Comparison of ENCODE assay signal across 25 cellular contexts in the genomic region with DNA sequence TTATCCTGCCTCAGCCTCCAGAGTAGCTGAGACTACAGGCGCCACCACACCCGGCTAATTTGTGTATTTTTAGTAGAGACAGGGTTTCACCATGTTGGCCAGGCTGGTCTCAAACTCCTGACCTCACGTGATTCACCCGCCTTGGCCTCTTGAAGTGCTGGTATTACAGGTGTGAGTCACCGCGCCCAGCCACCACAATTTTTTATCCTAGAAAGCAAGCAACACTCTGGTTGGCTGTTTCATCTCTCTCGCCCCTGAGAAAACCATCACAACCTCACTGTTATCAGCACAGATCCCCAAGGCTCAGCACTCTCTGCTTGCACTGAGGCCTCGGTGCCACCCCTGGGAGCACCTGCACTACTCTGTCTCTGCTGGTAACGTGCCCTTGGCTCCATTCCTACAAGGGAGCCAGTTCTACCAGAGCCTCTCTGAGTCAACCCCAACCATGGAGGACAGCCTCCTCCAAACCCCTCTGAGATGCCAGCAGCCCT.
DNase-seq lines count a peak whose midpoint lies in the region; ATAC-seq and TF ChIP-seq lines count a peak whose summit lies in the region.
"Had no signal": no experiment of that assay in that cellular context is flagged by ENCODE, and none has a peak within 500 bp of the region (broad histone marks: within the 10 kb centered on the region; RNA-seq: fewer than 3 reads in every experiment).

No MANE protein-coding gene starts in this region.

- no peak overlapping the region for H2AK5ac ChIP-seq in trophoblast cell (ENCODE audit: low read length)

- no peak overlapping the region for H3K23ac ChIP-seq in trophoblast cell (ENCODE audit: low read length)

- H4K91ac ChIP-seq in trophoblast cell (ENCODE audit: low read depth, low read length) = no peak overlapping the region

- no peak for ATAC-seq in psoas muscle
- ATAC-seq: activated CD4-positive, CD25-positive, alpha-beta regulatory T cell treated with anti-CD3 and anti-CD28 coated beads, Interleukin-2, amount 50 U/mL, for 24 hours; activated T-helper 17 cell treated with anti-CD3 and anti-CD28 coated beads, Interleukin-2, amount 50 U/mL, for 72 hours; left colon had no signal

- no peaks in the 10 kb centered on the region for H3K79me1 ChIP-seq in trophoblast cell (ENCODE audit: low read length)

- H3F3A ChIP-seq in MM.1S (ENCODE audit: insufficient read depth, low read length) = no peaks in the 10 kb centered on the region

- H3K9me3 ChIP-seq in MM.1S (replicated peaks; ENCODE audit: insufficient read depth, low read length) = no peaks in the 10 kb centered on the region
- H3K9me3 ChIP-seq in trophoblast cell (ENCODE audit: insufficient read depth, low read depth, low read length) = peaks cover 2% of the 10 kb centered on the region
- no peaks in the 10 kb centered on the region for H3K9me3 ChIP-seq in psoas muscle
- H3K9me3 ChIP-seq: SK-N-SH, stomach, uterus had no signal

- no peak overlapping the region for H3K4ac ChIP-seq in trophoblast cell (ENCODE audit: low read depth, low read length)

- H3K4me2 ChIP-seq in MM.1S (ENCODE audit: low read depth, low read length) (no peak overlapping the region), trophoblast cell (ENCODE audit: low read length) (no peak overlapping the region)
- H3K4me2 ChIP-seq: KMS-11, SK-N-SH had no signal

- no peaks in the 10 kb centered on the region for H3K79me2 ChIP-seq in MM.1S (ENCODE audit: low read length)
- no peaks in the 10 kb centered on the region for H3K79me2 ChIP-seq in trophoblast cell (ENCODE audit: control insufficient read depth, insufficient read depth, low read length, poor library complexity)

- no peak overlapping the region for H2BK12ac ChIP-seq in trophoblast cell (ENCODE audit: low read length)

- H3K27me3 ChIP-seq in MM.1S (replicated peaks; ENCODE audit: insufficient read depth, low read length) (no peaks in the 10 kb centered on the region), trophoblast cell (ENCODE audit: insufficient read depth, low read length) (no peaks in the 10 kb centered on the region), psoas muscle (ENCODE audit: insufficient read depth in 3 of 3, low read length in 2 of 3) (no peaks in the 10 kb centered on the region), dorsolateral prefrontal cortex (peaks cover 0 to 7% (median 0%) of the 10 kb centered on the region in 45 donors)
- H3K27me3 ChIP-seq: cardiac muscle cell, uterus had no signal

- no CpG with 5 or more reads among the region's 9 CpGs for WGBS in trophoblast cell (ENCODE audit: extremely low coverage, insufficient coverage, insufficient read length)
- 90 to 92% (median 91%) methylated on average over 9 of the region's 9 CpGs for WGBS in psoas muscle, 3 donors

- no peaks in the 10 kb centered on the region for H4K20me1 ChIP-seq in MM.1S (ENCODE audit: insufficient read depth, low read length)

- H3K4me3 ChIP-seq in MM.1S (ENCODE audit: low read length) (no peak overlapping the region), trophoblast cell (ENCODE audit: low read depth, low read length) (no peak overlapping the region), psoas muscle (no peak overlapping the region), dorsolateral prefrontal cortex (no peak overlapping the region)
- H3K4me3 ChIP-seq: cardiac muscle cell, stomach, uterus had no signal

- H3K9ac ChIP-seq in MM.1S (ENCODE audit: low read length) (no peak overlapping the region), trophoblast cell (ENCODE audit: low read length) (peak overlapping the region; percentile 50)
- H3K9ac ChIP-seq: KMS-11, SK-N-SH had no signal

- H3K27ac ChIP-seq in MM.1S (ENCODE audit: low read length) (no peak overlapping the region), trophoblast cell (ENCODE audit: low read depth, low read length) (no peak overlapping the region), psoas muscle (no peak overlapping the region), dorsolateral prefrontal cortex (no peak overlapping the region)
- H3K27ac ChIP-seq: cardiac muscle cell, KMS-11, stomach, uterus had no signal

- no peak overlapping the region for H4K8ac ChIP-seq in trophoblast cell (ENCODE audit: low read depth, low read length)

- peak; percentile 62 for DNase-seq in NK-92 treated with Interleukin-12 subunit alpha and Interleukin-12 subunit beta, amount 100 ng/mL, for 24 hours (lab: John Stamatoyannopoulos, UW)
- DNase-seq in NK-92 (lab: John Stamatoyannopoulos, UW; ENCODE audit: unreplicated experiment) (no peak), MM.1S (peak; percentile 31), astrocyte of the hippocampus (ENCODE audit: low read depth, low spot score) (peak; percentile 53), trophoblast cell (peak; percentile 44 to 61), psoas muscle (no peak), cerebellar nuclear complex (lab: John Stamatoyannopoulos, UW) (no peak), dorsolateral prefrontal cortex (no peak)
- DNase-seq: 8988T; activated naive CD8-positive, alpha-beta T cell treated with anti-CD3 and anti-CD28 coated beads, Interleukin-2, amount 10 ng/mL, durations not matched to agents 7 days and 5 days; HCEC 1CT; left colon; midbrain; NCI-H1417 treated with DMSO at 0.1 percent for 48 hours; NCI-H748 treated with DMSO at 0.1 percent for 48 hours; posterior cingulate gyrus; SK-N-SH; small intestine; stimulated activated CD4-positive, alpha-beta T cell treated with anti-CD3 and anti-CD28 coated beads, Interleukin-2, amount 100 ng/mL, for 48 hours; stomach; uterus had no signal

- no peaks in the 10 kb centered on the region for H3K9me2 ChIP-seq in MM.1S (replicated peaks; ENCODE audit: insufficient read depth, low read length)
- H3K9me2 ChIP-seq: SK-N-SH had no signal

- no peak overlapping the region for H3K14ac ChIP-seq in trophoblast cell (ENCODE audit: low read length)

- no peak overlapping the region for H2BK120ac ChIP-seq in trophoblast cell (ENCODE audit: insufficient read depth, low read length, poor library complexity)

- no peaks in the 10 kb centered on the region for H3K36me3 ChIP-seq in MM.1S (replicated peaks; ENCODE audit: insufficient read depth, low read length)
- H3K36me3 ChIP-seq in trophoblast cell (ENCODE audit: control insufficient read depth in 1 of 2, insufficient read depth in 2 of 2, low read length in 2 of 2) = no peaks in the 10 kb centered on the region
- H3K36me3 ChIP-seq in psoas muscle (ENCODE audit: insufficient read depth in 1 of 2, low read depth in 1 of 2) = no peaks in the 10 kb centered on the region
- H3K36me3 ChIP-seq: cardiac muscle cell, stomach, uterus had no signal

- TF ChIP-seq CTCF in MM.1S (IDR thresholded peaks at IDR 0.05; ENCODE audit: low read length) (no peak), psoas muscle (IDR thresholded peaks at IDR 0.05) (no peak), dorsolateral prefrontal cortex (IDR thresholded peaks at IDR 0.05 in 54 of 56, conservative IDR thresholded peaks at IDR 0.05 in 2 of 56; ENCODE audit: low read depth in 1 of 56, partially characterized antibody in 56 of 56) (no peak)

- no peak overlapping the region for H2AFZ ChIP-seq in MM.1S (ENCODE audit: low read length)
- no peak overlapping the region for H2AFZ ChIP-seq in trophoblast cell (ENCODE audit: insufficient read depth, low read length, poor library complexity)

- H3K18ac ChIP-seq in trophoblast cell (ENCODE audit: low read length) = no peak overlapping the region

- no peaks in the 10 kb centered on the region for H3K4me1 ChIP-seq in MM.1S (ENCODE audit: low read length)
- no peaks in the 10 kb centered on the region for H3K4me1 ChIP-seq in trophoblast cell (ENCODE audit: control insufficient read depth in 1 of 2, insufficient read depth in 2 of 2, low read length in 2 of 2)
- H3K4me1 ChIP-seq in psoas muscle = no peaks in the 10 kb centered on the region
- H3K4me1 ChIP-seq: stomach, uterus had no signal

- H4K12ac ChIP-seq in trophoblast cell (ENCODE audit: low read depth, low read length) = no peak overlapping the region

- H2BK5ac ChIP-seq in trophoblast cell (ENCODE audit: low read depth, low read length, poor library complexity) = no peak overlapping the region

- intact Hi-C loops in psoas muscle (cut with DNase I) = no loop called here
- intact Hi-C loops in dorsolateral prefrontal cortex (cut with DNase I) = no loop called here

Comparison
In these comparisons a context has a peak if more than half of its experiments do, and no peak if none do; other contexts are left out.
1. DNase-seq: peak in NK-92 treated with Interleukin-12 subunit alpha and Interleukin-12 subunit beta, amount 100 ng/mL, for 24 hours (single experiment), MM.1S (single experiment), astrocyte of the hippocampus (single experiment) and trophoblast cell (2 of 2); none in NK-92 (single experiment), psoas muscle (0 of 2), cerebellar nuclear complex (0 of 2) and dorsolateral prefrontal cortex (0 of 10).